In genomic region chr5:78540335-78541057, GRCh38 we compare ENCODE assay signal across 11 cellular contexts.
DNase-seq lines count a peak whose midpoint lies in the region; ATAC-seq and TF ChIP-seq lines count a peak whose summit lies in the region.
"Had no signal": no experiment of that assay in that cellular context is flagged by ENCODE, and none has a peak within 500 bp of the region (broad histone marks: within the 10 kb centered on the region; RNA-seq: fewer than 3 reads in every experiment).

No MANE protein-coding gene starts in this region.

- no peak for ATAC-seq in GM18909 (IDR thresholded peaks at IDR 0.05; ENCODE audit: poor library complexity, unreplicated experiment)
- ATAC-seq: CD8-positive, alpha-beta T cell had no signal

- H3K27me3 ChIP-seq in HL-60 (ENCODE audit: insufficient read depth, poor library complexity, severe bottlenecking) = no peaks in the 10 kb centered on the region
- H3K27me3 ChIP-seq in sigmoid colon = no peaks in the 10 kb centered on the region
- no peaks in the 10 kb centered on the region for H3K27me3 ChIP-seq in WERI-Rb-1 (ENCODE audit: insufficient read depth, low read depth, severe bottlenecking)

- no peak overlapping the region for H3K27ac ChIP-seq in HL-60 (replicated peaks)
- peak overlapping the region; percentile 60 for H3K27ac ChIP-seq in angular gyrus (ENCODE audit: low read depth, low read length)
- peak overlapping the region; percentile 26 to 66 (median 48) for H3K27ac ChIP-seq in sigmoid colon
- no peak overlapping the region for H3K27ac ChIP-seq in WERI-Rb-1

- H3K4me3 ChIP-seq in HL-60 (replicated peaks; ENCODE audit: insufficient read depth, low read length) (no peak overlapping the region), sigmoid colon (no peak overlapping the region), WERI-Rb-1 (ENCODE audit: low read depth, low read length) (no peak overlapping the region)

- intact Hi-C loops in sigmoid colon (cut with DNase I) = loop anchor here (10.0 kb wide), 1 partner anchor 224 kb away; no protein-coding TSS in a partner anchor

- WGBS in sigmoid colon, 2 donors = 86 to 91% methylated on average over 7 of the region's 7 CpGs

- peak; percentile 33 to 64 for DNase-seq in HL-60 (ENCODE audit: low read depth in 1 of 2, low spot score in 1 of 2)
- DNase-seq in hippocampal formation (lab: John Stamatoyannopoulos, UW) = peak; percentile 77 to 82
- peak; percentile 75 for DNase-seq in sigmoid colon
- DNase-seq in WERI-Rb-1 = no peak
- DNase-seq in NCI-H1048 (lab: John Stamatoyannopoulos, UW) = no peak
- no peak for DNase-seq in stimulated activated CD4-positive, alpha-beta T cell treated with anti-CD3 and anti-CD28 coated beads, Interleukin-1b, Interleukin-23, amount 100 ng/mL, for 48 hours
- DNase-seq: CD8-positive, alpha-beta T cell; NCI-H1105 treated with DMSO at 0.1 percent for 48 hours; SW 1271 had no signal

- peaks cover 0 to 62% (median 39%) of the 10 kb centered on the region in 4 donors for H3K4me1 ChIP-seq in sigmoid colon

- H3K9me3 ChIP-seq in sigmoid colon (no peaks in the 10 kb centered on the region), WERI-Rb-1 (ENCODE audit: severe bottlenecking) (no peaks in the 10 kb centered on the region)

- TF ChIP-seq EP300 in sigmoid colon (IDR thresholded peaks at IDR 0.05) = no peak

- H3K36me3 ChIP-seq in sigmoid colon (no peaks in the 10 kb centered on the region), WERI-Rb-1 (no peaks in the 10 kb centered on the region; the same call in 1 of the 2 replicates)

- TF ChIP-seq POLR2A in sigmoid colon (IDR thresholded peaks at IDR 0.05) = no peak

- TF ChIP-seq CTCF in HL-60 (IDR thresholded peaks at IDR 0.05; ENCODE audit: insufficient read depth, low read length) (no peak), sigmoid colon (IDR thresholded peaks at IDR 0.05) (no peak), WERI-Rb-1 (IDR thresholded peaks at IDR 0.05; ENCODE audit: low read depth, low read length) (no peak)

Comparison
In these comparisons a context has a peak if more than half of its experiments do, and no peak if none do; other contexts are left out.
1. DNase-seq: peak in HL-60 (2 of 2), hippocampal formation (2 of 2) and sigmoid colon (single experiment); none in WERI-Rb-1 (single experiment), NCI-H1048 (single experiment) and stimulated activated CD4-positive, alpha-beta T cell treated with anti-CD3 and anti-CD28 coated beads, Interleukin-1b, Interleukin-23, amount 100 ng/mL, for 48 hours (single experiment).
2. H3K27ac ChIP-seq: peak in angular gyrus (single experiment) and sigmoid colon (4 of 4); none in HL-60 (single experiment) and WERI-Rb-1 (single experiment).